Comparison of ENCODE assay signal across 27 cellular contexts in genomic region chr20:50301165-50301564, GRCh38.
"Had no signal": no experiment of that assay in that cellular context is flagged by ENCODE, and none has a peak within 500 bp of the region (broad histone marks: within the 10 kb centered on the region; RNA-seq: fewer than 3 reads in every experiment).

No MANE protein-coding gene starts in this region.

- H3K4me3 ChIP-seq: ascending aorta, breast epithelium, cardiac muscle cell, colonic mucosa, esophagus squamous epithelium had no signal

- ATAC-seq: activated naive CD4-positive, alpha-beta T cell treated with anti-CD3 and anti-CD28 coated beads, Interleukin-2, amount 50 U/mL, for 72 hours; activated T-cell treated with anti-CD3 and anti-CD28 coated beads, Interleukin-2, amount 50 U/mL, for 72 hours had no signal

- H3K9me3 Mint-ChIP-seq: activated CD4-positive, alpha-beta memory T cell treated with anti-CD3 and anti-CD28 coated beads, Interleukin-2, amount 10 ng/mL, durations not matched to agents 7 days and 5 days; activated CD4-positive, alpha-beta T cell treated with anti-CD3 and anti-CD28 coated beads, Interleukin-2, amount 10 ng/mL, durations not matched to agents 7 days and 5 days; activated naive CD4-positive, alpha-beta T cell treated with anti-CD3 and anti-CD28 coated beads, Interleukin-2, amount 10 ng/mL, durations not matched to agents 7 days and 5 days; activated T-cell treated with anti-CD3 and anti-CD28 coated beads, Interleukin-2, amount 50 U/mL, for 24 hours had no signal

- H3K9me3 ChIP-seq: breast epithelium, colonic mucosa, esophagus squamous epithelium had no signal

- H3K27me3 ChIP-seq: ascending aorta, breast epithelium, cardiac muscle cell, colonic mucosa, esophagus squamous epithelium had no signal

- DNase-seq: activated CD4-positive, alpha-beta memory T cell treated with anti-CD3 and anti-CD28 coated beads, Interleukin-2, amount 10 ng/mL, durations not matched to agents 7 days and 5 days; activated CD4-positive, alpha-beta T cell treated with anti-CD3 and anti-CD28 coated beads for 1 hour; activated CD4-positive, alpha-beta T cell treated with anti-CD3 and anti-CD28 coated beads for 4 hours; activated CD4-positive, alpha-beta T cell treated with anti-CD3 and anti-CD28 coated beads, Interleukin-2, amount 10 ng/mL, durations not matched to agents 7 days and 5 days; activated CD4-positive, alpha-beta T cell treated with anti-CD3 and anti-CD28 coated beads, Interleukin-2, amount 50 U/mL, for 4 hours; activated CD4-positive, CD25-positive, alpha-beta regulatory T cell; activated CD8-positive, alpha-beta memory T cell treated with anti-CD3 and anti-CD28 coated beads, Interleukin-2, amount 50 U/mL, for 48 hours; activated gamma-delta T cell; activated naive CD4-positive, alpha-beta T cell; activated naive CD4-positive, alpha-beta T cell treated with anti-CD3 and anti-CD28 coated beads, Interleukin-2, amount 10 ng/mL, durations not matched to agents 7 days and 5 days; activated naive CD8-positive, alpha-beta T cell treated with anti-CD3 and anti-CD28 coated beads, Interleukin-2, amount 10 ng/mL, durations not matched to agents 7 days and 5 days; activated T-cell treated with anti-CD3 and anti-CD28 coated beads for 4 hours; activated T-cell treated with anti-CD3 and anti-CD28 coated beads, Interleukin-2, amount 50 U/mL, for 24 hours; activated T-cell treated with anti-CD3 and anti-CD28 coated beads, Interleukin-2, amount 50 U/mL, for 72 hours; central memory CD4-positive, alpha-beta T cell; cerebellar nuclear complex; colonic mucosa; effector CD8-positive, alpha-beta T cell; esophagus squamous epithelium; foreskin melanocyte; T-helper 2 cell had no signal

- H3K4me3 Mint-ChIP-seq: activated CD4-positive, alpha-beta memory T cell treated with anti-CD3 and anti-CD28 coated beads, Interleukin-2, amount 10 ng/mL, durations not matched to agents 7 days and 5 days; activated CD4-positive, alpha-beta T cell treated with anti-CD3 and anti-CD28 coated beads, Interleukin-2, amount 10 ng/mL, durations not matched to agents 7 days and 5 days; activated naive CD4-positive, alpha-beta T cell treated with anti-CD3 and anti-CD28 coated beads, Interleukin-2, amount 10 ng/mL, durations not matched to agents 7 days and 5 days; activated naive CD8-positive, alpha-beta T cell treated with anti-CD3 and anti-CD28 coated beads, Interleukin-2, amount 10 ng/mL, durations not matched to agents 7 days and 5 days; activated T-cell treated with anti-CD3 and anti-CD28 coated beads, Interleukin-2, amount 50 U/mL, for 24 hours; activated T-cell treated with anti-CD3 and anti-CD28 coated beads, Interleukin-2, amount 50 U/mL, for 72 hours; brain had no signal

- H3K36me3 ChIP-seq: ascending aorta, breast epithelium, cardiac muscle cell, colonic mucosa, esophagus squamous epithelium had no signal

- H3K27ac ChIP-seq: ascending aorta, breast epithelium, colonic mucosa, epithelial cell of prostate, esophagus squamous epithelium had no signal

- H3K27ac Mint-ChIP-seq: activated CD4-positive, alpha-beta memory T cell treated with anti-CD3 and anti-CD28 coated beads, Interleukin-2, amount 10 ng/mL, durations not matched to agents 7 days and 5 days; activated CD4-positive, alpha-beta T cell treated with anti-CD3 and anti-CD28 coated beads, Interleukin-2, amount 10 ng/mL, durations not matched to agents 7 days and 5 days; activated naive CD4-positive, alpha-beta T cell treated with anti-CD3 and anti-CD28 coated beads, Interleukin-2, amount 10 ng/mL, durations not matched to agents 7 days and 5 days; activated naive CD4-positive, alpha-beta T cell treated with anti-CD3 and anti-CD28 coated beads, Interleukin-2, amount 50 U/mL, for 72 hours; activated naive CD8-positive, alpha-beta T cell treated with anti-CD3 and anti-CD28 coated beads, Interleukin-2, amount 10 ng/mL, durations not matched to agents 7 days and 5 days; activated T-cell treated with anti-CD3 and anti-CD28 coated beads, Interleukin-2, amount 50 U/mL, for 24 hours; activated T-cell treated with anti-CD3 and anti-CD28 coated beads, Interleukin-2, amount 50 U/mL, for 72 hours had no signal

- H3K36me3 Mint-ChIP-seq: activated naive CD4-positive, alpha-beta T cell treated with anti-CD3 and anti-CD28 coated beads, Interleukin-2, amount 10 ng/mL, durations not matched to agents 7 days and 5 days; activated naive CD4-positive, alpha-beta T cell treated with anti-CD3 and anti-CD28 coated beads, Interleukin-2, amount 50 U/mL, for 72 hours; activated naive CD8-positive, alpha-beta T cell treated with anti-CD3 and anti-CD28 coated beads, Interleukin-2, amount 10 ng/mL, durations not matched to agents 7 days and 5 days; brain had no signal
